Comparison of ENCODE assay signal across 1 cellular context in the genomic region with DNA sequence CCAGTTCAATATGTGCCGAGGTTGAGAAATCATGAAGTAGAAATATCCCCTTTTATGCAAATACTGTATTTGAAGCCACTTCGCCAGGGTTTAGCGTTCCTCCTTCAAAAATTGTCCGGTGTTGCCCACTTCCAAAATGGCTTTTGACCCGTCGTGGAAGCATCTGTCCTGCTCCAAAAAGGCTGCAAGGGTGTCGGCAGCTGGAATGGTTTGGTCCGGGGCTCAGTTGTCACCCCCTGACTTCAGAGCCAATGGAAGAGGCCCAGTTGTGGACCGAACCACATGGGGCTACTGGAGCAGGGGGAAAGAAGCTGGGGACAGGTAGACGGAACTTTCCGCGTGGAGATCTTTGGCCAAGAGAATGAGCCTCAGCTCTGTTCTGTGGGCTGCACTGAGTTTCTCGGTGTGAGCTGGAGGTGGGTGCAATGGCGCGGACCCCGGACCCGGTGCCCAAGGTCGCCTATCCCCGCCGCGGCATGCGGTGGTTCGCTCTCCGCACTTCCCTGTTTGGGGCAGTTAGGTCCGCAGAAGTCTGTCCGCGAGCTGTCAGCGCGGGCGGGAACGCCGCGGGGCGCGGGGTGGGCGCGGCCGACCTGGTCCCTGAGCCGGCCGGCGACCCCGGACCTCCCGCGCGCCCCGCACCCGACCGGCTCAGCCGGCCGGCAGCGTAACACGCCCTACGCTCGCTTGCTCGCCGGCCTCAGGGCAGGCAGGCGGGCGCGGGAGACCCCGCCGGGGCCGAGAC.
TF ChIP-seq lines count a peak whose summit lies in the region.

TSS of gene ANKRD13A (plus strand) at position 527 of the 745 bp plus-strand sequence. CDS start 259 bp downstream, outside the sequence.

TF ChIP-seq in HepG2, 621 proteins besides CTCF, POLR2A, EP300 and RAD21 (continued from another document and continues in another):
- TF ChIP-seq, protein P1, sequence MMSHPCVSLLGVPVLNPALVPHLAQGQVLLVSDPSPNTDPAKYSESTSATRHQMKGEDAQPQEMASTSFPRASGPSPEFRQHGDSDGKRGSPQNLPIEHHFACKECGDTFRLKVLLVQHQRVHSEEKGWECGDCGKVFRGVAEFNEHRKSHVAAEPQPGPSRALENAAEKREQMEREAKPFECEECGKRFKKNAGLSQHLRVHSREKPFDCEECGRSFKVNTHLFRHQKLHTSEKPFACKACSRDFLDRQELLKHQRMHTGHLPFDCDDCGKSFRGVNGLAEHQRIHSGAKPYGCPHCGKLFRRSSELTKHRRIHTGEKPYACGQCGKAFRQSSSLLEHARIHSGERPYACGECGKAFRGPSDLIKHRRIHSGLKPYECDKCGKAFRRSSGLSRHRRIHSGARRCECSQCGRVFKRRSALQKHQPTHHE (CRISPR knock-in tag; IDR thresholded peaks at IDR 0.05; ENCODE audit: borderline replicate concordance): peak; percentile 59; the same call in 1 of the 2 replicates
- TF ChIP-seq TBX3 (IDR thresholded peaks at IDR 0.05; ENCODE audit: borderline replicate concordance) (peak; percentile 78; the same call in 1 of the 2 replicates), ISL2 (CRISPR knock-in tag; IDR thresholded peaks at IDR 0.05) (peak; percentile 24; the same call in 1 of the 2 replicates), ZNF260 (CRISPR knock-in tag; IDR thresholded peaks at IDR 0.05; ENCODE audit: borderline replicate concordance, low read depth) (no peak), ZNF101 (CRISPR knock-in tag; IDR thresholded peaks at IDR 0.05; ENCODE audit: borderline replicate concordance, low read depth) (no peak), MAFG (CRISPR knock-in tag; IDR thresholded peaks at IDR 0.05) (no peak), YEATS2 (CRISPR knock-in tag; IDR thresholded peaks at IDR 0.05; ENCODE audit: borderline replicate concordance) (peak; percentile 73; the same call in 1 of the 2 replicates), PHF5A (CRISPR knock-in tag; IDR thresholded peaks at IDR 0.05; ENCODE audit: low read depth, unreplicated experiment) (peak; percentile 44), FOXK2 (IDR thresholded peaks at IDR 0.05) (peak; percentile 100), MEIS1 (CRISPR knock-in tag; IDR thresholded peaks at IDR 0.05; ENCODE audit: borderline replicate concordance) (peak; percentile 55; the same call in 1 of the 2 replicates), KDM3A (CRISPR knock-in tag; IDR thresholded peaks at IDR 0.05; ENCODE audit: low read depth) (no peak), ZNF513 (CRISPR knock-in tag; conservative IDR thresholded peaks at IDR 0.05) (0 out of 2 replicates have a peak, but pooled peaks have one; percentile 34), PHF20 (CRISPR knock-in tag; IDR thresholded peaks at IDR 0.05) (peak; percentile 78), ELF3 (CRISPR knock-in tag; IDR thresholded peaks at IDR 0.05) (peak; percentile 86), RORA (CRISPR knock-in tag; IDR thresholded peaks at IDR 0.05) (no peak), ZNF274 (CRISPR knock-in tag; IDR thresholded peaks at IDR 0.05) (0 out of 2 replicates have a peak, but pooled peaks have one; percentile 44), BORCS8-MEF2B (CRISPR knock-in tag; IDR thresholded peaks at IDR 0.05) (peak; percentile 57), ARNT2 (CRISPR knock-in tag; IDR thresholded peaks at IDR 0.05; ENCODE audit: low read depth) (peak; percentile 77), TGIF2 (CRISPR knock-in tag; IDR thresholded peaks at IDR 0.05) (peak; percentile 97), NFYB (CRISPR knock-in tag; IDR thresholded peaks at IDR 0.05) (peak; percentile 15; the same call in 1 of the 2 replicates), THRA (CRISPR knock-in tag; IDR thresholded peaks at IDR 0.05; ENCODE audit: borderline replicate concordance) (peak; percentile 51; the same call in 1 of the 2 replicates), ZNF775 (CRISPR knock-in tag; IDR thresholded peaks at IDR 0.05; ENCODE audit: borderline replicate concordance) (no peak), KDM4B (CRISPR knock-in tag; IDR thresholded peaks at IDR 0.05) (peak; percentile 79; the same call in 1 of the 2 replicates), CCDC6 (CRISPR knock-in tag; IDR thresholded peaks at IDR 0.05) (peak; percentile 92), ZNF782 (CRISPR knock-in tag; IDR thresholded peaks at IDR 0.05; ENCODE audit: borderline replicate concordance) (no peak), ZFP1 (CRISPR knock-in tag; IDR thresholded peaks at IDR 0.05) (peak; percentile 16; the same call in 1 of the 2 replicates), JARID2 (CRISPR knock-in tag; IDR thresholded peaks at IDR 0.05; ENCODE audit: insufficient replicate concordance) (no peak), ZNF30 (CRISPR knock-in tag; IDR thresholded peaks at IDR 0.05) (0 out of 2 replicates have a peak, but pooled peaks have one; percentile 51), CAMTA2 (CRISPR knock-in tag; IDR thresholded peaks at IDR 0.05; ENCODE audit: borderline replicate concordance) (0 out of 2 replicates have a peak, but pooled peaks have one; percentile 53), GTF2F1 (IDR thresholded peaks at IDR 0.05; ENCODE audit: low read length) (no peak), TMF1 (CRISPR knock-in tag; IDR thresholded peaks at IDR 0.05; ENCODE audit: low read depth) (no peak), MIER3 (CRISPR knock-in tag; IDR thresholded peaks at IDR 0.05; ENCODE audit: borderline replicate concordance) (0 out of 2 replicates have a peak, but pooled peaks have one; percentile 34), ZNF790 (CRISPR knock-in tag; IDR thresholded peaks at IDR 0.05; ENCODE audit: borderline replicate concordance) (no peak), ZFAT (CRISPR knock-in tag; conservative IDR thresholded peaks at IDR 0.05) (0 out of 2 replicates have a peak, but pooled peaks have one; percentile 68), ZNF550 (CRISPR knock-in tag; IDR thresholded peaks at IDR 0.05; ENCODE audit: borderline replicate concordance) (no peak), BHLHE40 (IDR thresholded peaks at IDR 0.05; ENCODE audit: low read length) (peak; percentile 99), CREBL2 (CRISPR knock-in tag; IDR thresholded peaks at IDR 0.05; ENCODE audit: borderline replicate concordance) (no peak), SRY (CRISPR knock-in tag; IDR thresholded peaks at IDR 0.05) (peak; percentile 86), ZNF749 (CRISPR knock-in tag; IDR thresholded peaks at IDR 0.05; ENCODE audit: borderline replicate concordance) (0 out of 2 replicates have a peak, but pooled peaks have one; percentile 49), KMT2B (CRISPR knock-in tag; IDR thresholded peaks at IDR 0.05) (peak; percentile 92), ZNF3 (CRISPR knock-in tag; IDR thresholded peaks at IDR 0.05) (no peak), CC2D1A (CRISPR knock-in tag; IDR thresholded peaks at IDR 0.05) (no peak), SALL1 (CRISPR knock-in tag; IDR thresholded peaks at IDR 0.05) (peak; percentile 90), ESRRA (CRISPR knock-in tag; IDR thresholded peaks at IDR 0.05; ENCODE audit: low read depth) (peak; percentile 66; the same call in 1 of the 2 replicates)
- TF ChIP-seq, protein P2, sequence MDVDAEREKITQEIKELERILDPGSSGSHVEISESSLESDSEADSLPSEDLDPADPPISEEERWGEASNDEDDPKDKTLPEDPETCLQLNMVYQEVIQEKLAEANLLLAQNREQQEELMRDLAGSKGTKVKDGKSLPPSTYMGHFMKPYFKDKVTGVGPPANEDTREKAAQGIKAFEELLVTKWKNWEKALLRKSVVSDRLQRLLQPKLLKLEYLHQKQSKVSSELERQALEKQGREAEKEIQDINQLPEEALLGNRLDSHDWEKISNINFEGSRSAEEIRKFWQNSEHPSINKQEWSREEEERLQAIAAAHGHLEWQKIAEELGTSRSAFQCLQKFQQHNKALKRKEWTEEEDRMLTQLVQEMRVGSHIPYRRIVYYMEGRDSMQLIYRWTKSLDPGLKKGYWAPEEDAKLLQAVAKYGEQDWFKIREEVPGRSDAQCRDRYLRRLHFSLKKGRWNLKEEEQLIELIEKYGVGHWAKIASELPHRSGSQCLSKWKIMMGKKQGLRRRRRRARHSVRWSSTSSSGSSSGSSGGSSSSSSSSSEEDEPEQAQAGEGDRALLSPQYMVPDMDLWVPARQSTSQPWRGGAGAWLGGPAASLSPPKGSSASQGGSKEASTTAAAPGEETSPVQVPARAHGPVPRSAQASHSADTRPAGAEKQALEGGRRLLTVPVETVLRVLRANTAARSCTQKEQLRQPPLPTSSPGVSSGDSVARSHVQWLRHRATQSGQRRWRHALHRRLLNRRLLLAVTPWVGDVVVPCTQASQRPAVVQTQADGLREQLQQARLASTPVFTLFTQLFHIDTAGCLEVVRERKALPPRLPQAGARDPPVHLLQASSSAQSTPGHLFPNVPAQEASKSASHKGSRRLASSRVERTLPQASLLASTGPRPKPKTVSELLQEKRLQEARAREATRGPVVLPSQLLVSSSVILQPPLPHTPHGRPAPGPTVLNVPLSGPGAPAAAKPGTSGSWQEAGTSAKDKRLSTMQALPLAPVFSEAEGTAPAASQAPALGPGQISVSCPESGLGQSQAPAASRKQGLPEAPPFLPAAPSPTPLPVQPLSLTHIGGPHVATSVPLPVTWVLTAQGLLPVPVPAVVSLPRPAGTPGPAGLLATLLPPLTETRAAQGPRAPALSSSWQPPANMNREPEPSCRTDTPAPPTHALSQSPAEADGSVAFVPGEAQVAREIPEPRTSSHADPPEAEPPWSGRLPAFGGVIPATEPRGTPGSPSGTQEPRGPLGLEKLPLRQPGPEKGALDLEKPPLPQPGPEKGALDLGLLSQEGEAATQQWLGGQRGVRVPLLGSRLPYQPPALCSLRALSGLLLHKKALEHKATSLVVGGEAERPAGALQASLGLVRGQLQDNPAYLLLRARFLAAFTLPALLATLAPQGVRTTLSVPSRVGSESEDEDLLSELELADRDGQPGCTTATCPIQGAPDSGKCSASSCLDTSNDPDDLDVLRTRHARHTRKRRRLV (CRISPR knock-in tag; IDR thresholded peaks at IDR 0.05): peak; percentile 69; the same call in 1 of the 2 replicates
- TF ChIP-seq, protein P3, sequence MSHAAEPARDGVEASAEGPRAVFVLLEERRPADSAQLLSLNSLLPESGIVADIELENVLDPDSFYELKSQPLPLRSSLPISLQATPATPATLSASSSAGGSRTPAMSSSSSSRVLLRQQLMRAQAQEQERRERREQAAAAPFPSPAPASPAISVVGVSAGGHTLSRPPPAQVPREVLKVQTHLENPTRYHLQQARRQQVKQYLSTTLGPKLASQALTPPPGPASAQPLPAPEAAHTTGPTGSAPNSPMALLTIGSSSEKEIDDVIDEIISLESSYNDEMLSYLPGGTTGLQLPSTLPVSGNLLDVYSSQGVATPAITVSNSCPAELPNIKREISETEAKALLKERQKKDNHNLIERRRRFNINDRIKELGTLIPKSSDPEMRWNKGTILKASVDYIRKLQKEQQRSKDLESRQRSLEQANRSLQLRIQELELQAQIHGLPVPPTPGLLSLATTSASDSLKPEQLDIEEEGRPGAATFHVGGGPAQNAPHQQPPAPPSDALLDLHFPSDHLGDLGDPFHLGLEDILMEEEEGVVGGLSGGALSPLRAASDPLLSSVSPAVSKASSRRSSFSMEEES (CRISPR knock-in tag; IDR thresholded peaks at IDR 0.05): peak; percentile 20; the same call in 1 of the 2 replicates
- TF ChIP-seq, protein P4, sequence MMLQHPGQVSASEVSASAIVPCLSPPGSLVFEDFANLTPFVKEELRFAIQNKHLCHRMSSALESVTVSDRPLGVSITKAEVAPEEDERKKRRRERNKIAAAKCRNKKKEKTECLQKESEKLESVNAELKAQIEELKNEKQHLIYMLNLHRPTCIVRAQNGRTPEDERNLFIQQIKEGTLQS (CRISPR knock-in tag; IDR thresholded peaks at IDR 0.05): 0 out of 2 replicates have a peak, but pooled peaks have one; percentile 15
- TF ChIP-seq, protein P5, sequence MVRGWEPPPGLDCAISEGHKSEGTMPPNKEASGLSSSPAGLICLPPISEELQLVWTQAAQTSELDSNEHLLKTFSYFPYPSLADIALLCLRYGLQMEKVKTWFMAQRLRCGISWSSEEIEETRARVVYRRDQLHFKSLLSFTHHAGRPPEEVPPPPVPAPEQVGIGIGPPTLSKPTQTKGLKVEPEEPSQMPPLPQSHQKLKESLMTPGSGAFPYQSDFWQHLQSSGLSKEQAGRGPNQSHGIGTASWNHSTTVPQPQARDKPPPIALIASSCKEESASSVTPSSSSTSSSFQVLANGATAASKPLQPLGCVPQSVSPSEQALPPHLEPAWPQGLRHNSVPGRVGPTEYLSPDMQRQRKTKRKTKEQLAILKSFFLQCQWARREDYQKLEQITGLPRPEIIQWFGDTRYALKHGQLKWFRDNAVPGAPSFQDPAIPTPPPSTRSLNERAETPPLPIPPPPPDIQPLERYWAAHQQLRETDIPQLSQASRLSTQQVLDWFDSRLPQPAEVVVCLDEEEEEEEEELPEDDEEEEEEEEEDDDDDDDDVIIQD (CRISPR knock-in tag; IDR thresholded peaks at IDR 0.05; ENCODE audit: low read depth): no peak
- TF ChIP-seq, protein P6, sequence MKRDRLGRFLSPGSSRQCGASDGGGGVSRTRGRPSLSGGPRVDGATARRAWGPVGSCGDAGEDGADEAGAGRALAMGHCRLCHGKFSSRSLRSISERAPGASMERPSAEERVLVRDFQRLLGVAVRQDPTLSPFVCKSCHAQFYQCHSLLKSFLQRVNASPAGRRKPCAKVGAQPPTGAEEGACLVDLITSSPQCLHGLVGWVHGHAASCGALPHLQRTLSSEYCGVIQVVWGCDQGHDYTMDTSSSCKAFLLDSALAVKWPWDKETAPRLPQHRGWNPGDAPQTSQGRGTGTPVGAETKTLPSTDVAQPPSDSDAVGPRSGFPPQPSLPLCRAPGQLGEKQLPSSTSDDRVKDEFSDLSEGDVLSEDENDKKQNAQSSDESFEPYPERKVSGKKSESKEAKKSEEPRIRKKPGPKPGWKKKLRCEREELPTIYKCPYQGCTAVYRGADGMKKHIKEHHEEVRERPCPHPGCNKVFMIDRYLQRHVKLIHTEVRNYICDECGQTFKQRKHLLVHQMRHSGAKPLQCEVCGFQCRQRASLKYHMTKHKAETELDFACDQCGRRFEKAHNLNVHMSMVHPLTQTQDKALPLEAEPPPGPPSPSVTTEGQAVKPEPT (CRISPR knock-in tag; IDR thresholded peaks at IDR 0.05; ENCODE audit: low read depth): 0 out of 2 replicates have a peak, but pooled peaks have one; percentile 37
